9 cellular contexts compared by ENCODE assay signal in genomic region chr18:9997711-9998110, GRCh38.
"Had no signal": no experiment of that assay in that cellular context is flagged by ENCODE, and none has a peak within 500 bp of the region (broad histone marks: within the 10 kb centered on the region; RNA-seq: fewer than 3 reads in every experiment).

No MANE protein-coding gene starts in this region.

- H3K4me1 ChIP-seq: HAP-1 had no signal

- H3K9me3 ChIP-seq: HAP-1 had no signal

- H3K36me3 ChIP-seq: HAP-1 had no signal

- ATAC-seq: HCT116, HepG2 had no signal

- H3K4me3 ChIP-seq: GM23248, HAP-1 had no signal

- FAIRE-seq: HepG2, HTR-8/SVneo had no signal

- H3K9ac ChIP-seq: GM23248 had no signal

- H2AFZ ChIP-seq: GM23248 had no signal

- DNase-seq: GM23248, GOT3, H7, HFFc6, KG1 had no signal

- H3K27ac ChIP-seq: GM23248 had no signal
